17 cellular contexts compared by ENCODE assay signal in the genomic region with DNA sequence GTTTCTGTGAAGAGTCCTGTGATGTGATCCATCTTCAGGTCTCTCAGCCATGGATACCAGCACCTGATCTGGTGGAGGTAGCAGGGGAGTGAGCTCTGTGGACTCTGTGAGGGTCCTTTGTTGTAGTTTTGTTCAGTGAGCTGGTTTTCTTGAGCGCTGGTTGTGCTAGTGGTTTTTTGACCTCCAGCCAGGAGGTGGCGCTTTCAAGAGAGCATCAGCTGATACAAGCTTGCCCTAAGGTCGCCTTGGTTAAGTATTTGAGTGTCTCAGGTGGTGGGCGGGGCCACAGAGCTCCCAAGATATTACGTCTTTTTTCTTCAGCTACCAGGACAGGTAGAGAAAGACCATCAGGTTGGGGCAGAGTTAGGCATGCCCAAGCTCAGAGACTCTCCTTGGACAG.
DNase-seq lines count a peak whose midpoint lies in the region; ATAC-seq and TF ChIP-seq lines count a peak whose summit lies in the region.
"Had no signal": no experiment of that assay in that cellular context is flagged by ENCODE, and none has a peak within 500 bp of the region (broad histone marks: within the 10 kb centered on the region; RNA-seq: fewer than 3 reads in every experiment).

No MANE protein-coding gene starts in this region.

- H3K36me3 Mint-ChIP-seq in chondrocyte (ENCODE audit: low read depth) = peaks cover 43% of the 10 kb centered on the region

- no peak for ATAC-seq in GM19467 (IDR thresholded peaks at IDR 0.05; ENCODE audit: unreplicated experiment)
- ATAC-seq: activated naive CD8-positive, alpha-beta T cell treated with anti-CD3 and anti-CD28 coated beads, Interleukin-2, amount 50 U/mL, for 24 hours; heart right ventricle had no signal

- H3K18ac ChIP-seq in mesenchymal stem cell (ENCODE audit: low read depth in 1 of 2, low read length in 2 of 2) = no peak overlapping the region

- H2BK5ac ChIP-seq in mesenchymal stem cell (ENCODE audit: low read depth, low read length, poor library complexity, severe bottlenecking) = no peak overlapping the region

- H3K27ac ChIP-seq in 22Rv1 (no peak overlapping the region), mesenchymal stem cell (ENCODE audit: low read length, poor library complexity, severe bottlenecking) (no peak overlapping the region)
- H3K27ac ChIP-seq: cardiac muscle cell, heart right ventricle, SJSA1 had no signal

- peaks cover 35% of the 10 kb centered on the region for H3K9me3 Mint-ChIP-seq in chondrocyte (ENCODE audit: low read depth)

- no peak overlapping the region for H3K4ac ChIP-seq in mesenchymal stem cell (ENCODE audit: low read depth in 1 of 2, low read length in 2 of 2)

- H2AFZ ChIP-seq in mesenchymal stem cell (ENCODE audit: low read depth, low read length) = no peak overlapping the region

- H4K8ac ChIP-seq in mesenchymal stem cell (ENCODE audit: low read length) = no peak overlapping the region

- H3K79me1 ChIP-seq in mesenchymal stem cell (replicated peaks; ENCODE audit: low read length, poor library complexity, severe bottlenecking) = peaks cover 4% of the 10 kb centered on the region

- H3K36me3 ChIP-seq in ES-I3 (ENCODE audit: insufficient read depth, low read length) (no peaks in the 10 kb centered on the region; the same call in 1 of the 2 replicates), mesenchymal stem cell (ENCODE audit: control insufficient read depth in 1 of 2, insufficient read depth in 2 of 2, low read depth in 1 of 2, low read length in 2 of 2) (peaks cover 8 to 9% of the 10 kb centered on the region in 2 experiments)
- H3K36me3 ChIP-seq: cardiac muscle cell, SJSA1 had no signal

- TF ChIP-seq CTCF in 22Rv1 (IDR thresholded peaks at IDR 0.05) = peak; percentile 49
- TF ChIP-seq CTCF in chondrocyte (IDR thresholded peaks at IDR 0.05) = peak; percentile 39
- no peak for TF ChIP-seq CTCF in GM10266 (IDR thresholded peaks at IDR 0.05; ENCODE audit: control insufficient read depth, insufficient read depth, low read depth, missing control alignments)

- DNase-seq in NCI-H69 (lab: John Stamatoyannopoulos, UW) = peak; percentile 10
- DNase-seq in chondrocyte (ENCODE audit: low spot score) = no peak
- DNase-seq in GM10266 (ENCODE audit: extremely low spot score) = no peak
- DNase-seq in mesenchymal stem cell = no peak
- DNase-seq in NCI-H2107 treated with DMSO at 0.1 percent for 48 hours (lab: John Stamatoyannopoulos, UW; ENCODE audit: unreplicated experiment) = no peak
- DNase-seq: activated naive CD8-positive, alpha-beta T cell treated with anti-CD3 and anti-CD28 coated beads, Interleukin-2, amount 50 U/mL, for 24 hours; COR-L47; heart right ventricle; kidney; NCI-H1436 treated with DMSO at 0.1 percent for 48 hours; NCI-H446 treated with DMSO at 0.1 percent for 48 hours; nephron progenitor cell had no signal

- no peak overlapping the region for H3K4me3 Mint-ChIP-seq in chondrocyte (ENCODE audit: unreplicated experiment)
- H3K4me3 Mint-ChIP-seq: activated naive CD8-positive, alpha-beta T cell treated with anti-CD3 and anti-CD28 coated beads, Interleukin-2, amount 50 U/mL, for 24 hours; nephron progenitor cell had no signal

- no peak overlapping the region for H2AK5ac ChIP-seq in mesenchymal stem cell (ENCODE audit: low read length, severe bottlenecking)

- no peaks in the 10 kb centered on the region for H3K27me3 Mint-ChIP-seq in chondrocyte (ENCODE audit: low read depth)
- H3K27me3 Mint-ChIP-seq: activated naive CD8-positive, alpha-beta T cell treated with anti-CD3 and anti-CD28 coated beads, Interleukin-2, amount 50 U/mL, for 24 hours had no signal

- H4K91ac ChIP-seq in mesenchymal stem cell (ENCODE audit: low read length) = no peak overlapping the region

- no peaks in the 10 kb centered on the region for H3K27me3 ChIP-seq in mesenchymal stem cell (ENCODE audit: control insufficient read depth in 1 of 2, insufficient read depth in 1 of 2, low read length in 2 of 2)
- H3K27me3 ChIP-seq: cardiac muscle cell, heart right ventricle, SJSA1 had no signal

- H3K4me1 ChIP-seq in ES-I3 (ENCODE audit: insufficient read depth, low read length) (no peaks in the 10 kb centered on the region; the same call in none of the 2 replicates), mesenchymal stem cell (ENCODE audit: control insufficient read depth, insufficient read depth, low read depth, low read length) (peaks cover 5% of the 10 kb centered on the region)
- H3K4me1 ChIP-seq: SJSA1 had no signal

- no peak overlapping the region for H3K4me2 ChIP-seq in mesenchymal stem cell (ENCODE audit: low read length, poor library complexity, severe bottlenecking)

- H3K9ac ChIP-seq in ES-I3 (ENCODE audit: low read depth, low read length) (peak overlapping the region; percentile 83), mesenchymal stem cell (ENCODE audit: low read length) (no peak overlapping the region)

- no peak overlapping the region for H3K14ac ChIP-seq in mesenchymal stem cell (ENCODE audit: low read length in 2 of 2)

- H3K4me1 Mint-ChIP-seq in chondrocyte (ENCODE audit: low read depth) = peaks cover 23% of the 10 kb centered on the region
- H3K4me1 Mint-ChIP-seq: activated naive CD8-positive, alpha-beta T cell treated with anti-CD3 and anti-CD28 coated beads, Interleukin-2, amount 50 U/mL, for 24 hours had no signal

- 97% methylated on average over 5 of the region's 5 CpGs for WGBS in mesenchymal stem cell

- peak overlapping the region in 1 of 2 experiments; percentile 8 for H3K4me3 ChIP-seq in mesenchymal stem cell (ENCODE audit: insufficient read depth in 1 of 2, low read depth in 1 of 2, low read length in 2 of 2)
- H3K4me3 ChIP-seq: cardiac muscle cell, heart right ventricle, SJSA1 had no signal

- H2BK12ac ChIP-seq in mesenchymal stem cell (ENCODE audit: low read length in 2 of 2) = no peak overlapping the region

- no peak overlapping the region for H2BK15ac ChIP-seq in mesenchymal stem cell (ENCODE audit: low read depth, poor library complexity, severe bottlenecking)

- H3K9me3 ChIP-seq in ES-I3 (ENCODE audit: control insufficient read depth, insufficient read depth, low read length) (no peaks in the 10 kb centered on the region), mesenchymal stem cell (ENCODE audit: control insufficient read depth, low read length) (no peaks in the 10 kb centered on the region)
- H3K9me3 ChIP-seq: SJSA1 had no signal

- no peak overlapping the region for H3K23ac ChIP-seq in mesenchymal stem cell (ENCODE audit: low read length in 2 of 2)

- no peak overlapping the region for H2BK120ac ChIP-seq in mesenchymal stem cell (ENCODE audit: low read depth, low read length)

- no peak overlapping the region for H3K27ac Mint-ChIP-seq in chondrocyte (ENCODE audit: unreplicated experiment)
- H3K27ac Mint-ChIP-seq: activated naive CD8-positive, alpha-beta T cell treated with anti-CD3 and anti-CD28 coated beads, Interleukin-2, amount 50 U/mL, for 24 hours; nephron progenitor cell had no signal
